In genomic region chr1:161038523-161039153, GRCh38 we compare ENCODE assay signal across 8 cellular contexts. TPM values are rescaled to one million over a fixed set of nuclear protein-coding genes. Genes with fewer than 3 reads are reported as not detected.
DNase-seq lines count a peak whose midpoint lies in the region; ATAC-seq and TF ChIP-seq lines count a peak whose summit lies in the region.

Gene TSTD1, minus strand, starts transcription at chr1:161038964. Its CDS starts 75 bp downstream, at chr1:161038889.

- peaks cover 15 to 29% of the 10 kb centered on the region in 2 donors for H3K36me3 ChIP-seq in esophagus (ENCODE audit: control insufficient read depth in 2 of 2, insufficient read depth in 2 of 2, low read length in 1 of 2)
- peaks cover 19% of the 10 kb centered on the region for H3K36me3 ChIP-seq in neural cell (ENCODE audit: insufficient read depth, low read length)

- H3K79me2 ChIP-seq in neural cell (replicated peaks; ENCODE audit: insufficient read depth, low read length): peaks cover 9% of the 10 kb centered on the region

- TF ChIP-seq CTCF in neural cell (IDR thresholded peaks at IDR 0.05; ENCODE audit: poor library complexity, severe bottlenecking): no peak

- no peak within 1 kb of the TSS for H2AFZ ChIP-seq in neural cell (ENCODE audit: low read depth, low read length)

- H3K27me3 ChIP-seq in esophagus (ENCODE audit: control insufficient read depth in 1 of 2, insufficient read depth in 2 of 2, low read length in 2 of 2) (no peaks in the 10 kb centered on the region), neural cell (ENCODE audit: insufficient read depth, low read depth, low read length) (no peaks in the 10 kb centered on the region)

- TF ChIP-seq RAD21 in neural cell (conservative IDR thresholded peaks at IDR 0.05): no peak

- no peak within 1 kb of the TSS for H3K4me2 ChIP-seq in neural cell (ENCODE audit: low read length)

- WGBS in esophagus, 2 donors: 18 to 20% methylated on average over 49 to 54 of the region's 54 CpGs

- H3K9me3 ChIP-seq in esophagus (ENCODE audit: control insufficient read depth in 2 of 2, insufficient read depth in 1 of 2, low read depth in 1 of 2, low read length in 1 of 2) (no peaks in the 10 kb centered on the region), neural cell (ENCODE audit: low read length) (no peaks in the 10 kb centered on the region)

- H3K4me1 ChIP-seq in esophagus (ENCODE audit: control insufficient read depth in 2 of 2, insufficient read depth in 2 of 2, low read length in 1 of 2): peaks cover 0 to 5% of the 10 kb centered on the region in 2 donors

- no peaks in the 10 kb centered on the region for H4K20me1 ChIP-seq in neural cell (ENCODE audit: insufficient read depth)

- H3F3A ChIP-seq in neural cell (ENCODE audit: insufficient read depth, low read length, poor library complexity, severe bottlenecking): peaks cover 5% of the 10 kb centered on the region

- peak within 1 kb of the TSS; percentile 58 for H3K9ac ChIP-seq in neural cell (ENCODE audit: low read length)

- peak within 1 kb of the TSS; percentile 68 to 88 for H3K4me3 ChIP-seq in esophagus (ENCODE audit: low read depth in 1 of 2, low read length in 2 of 2)
- H3K4me3 ChIP-seq in neural cell (ENCODE audit: low read length): peak within 1 kb of the TSS; percentile 69

- no peak for TF ChIP-seq EP300 in neural cell (conservative IDR thresholded peaks at IDR 0.05; ENCODE audit: poor library complexity, severe bottlenecking)

- DNase-seq in NCI-H510A treated with DMSO at 0.1 percent for 48 hours (lab: John Stamatoyannopoulos, UW) (peak; percentile 78), pons (ENCODE audit: low spot score) (no peak)
- DNase-seq in activated CD8-positive, alpha-beta memory T cell treated with anti-CD3 and anti-CD28 coated beads, Interleukin-2, amount 50 U/mL, for 48 hours: peak; percentile 90
- DNase-seq in stimulated activated naive CD8-positive, alpha-beta T cell treated with anti-CD3 and anti-CD28 coated beads, Interleukin-15, Interleukin-2, amounts not matched to agents 100 U/mL and 50 U/mL, for 24 hours: peak; percentile 88

- no peaks in the 10 kb centered on the region for H3K9me2 ChIP-seq in neural cell (ENCODE audit: insufficient read depth, low read length)

- peak within 1 kb of the TSS; percentile 89 to 90 for H3K27ac ChIP-seq in esophagus (ENCODE audit: low read depth in 2 of 2, low read length in 1 of 2)
- H3K27ac ChIP-seq in neural cell (ENCODE audit: low read length): peak within 1 kb of the TSS; percentile 31

- ATAC-seq in GM18867 (IDR thresholded peaks at IDR 0.05; ENCODE audit: unreplicated experiment) (peak; percentile 87), HG03095 (IDR thresholded peaks at IDR 0.05; ENCODE audit: unreplicated experiment) (peak; percentile 75)
- peak; percentile 89 for ATAC-seq in stimulated activated naive CD8-positive, alpha-beta T cell treated with anti-CD3 and anti-CD28 coated beads, Interleukin-15, Interleukin-2, amounts not matched to agents 100 U/mL and 50 U/mL, for 24 hours

TF ChIP-seq in neural cell, 6 proteins besides CTCF, POLR2A, EP300 and RAD21:
- TF ChIP-seq EZH2 (IDR thresholded peaks at IDR 0.05; ENCODE audit: borderline replicate concordance, insufficient read depth, low read length, poor library complexity, severe bottlenecking): no peak
- TF ChIP-seq SMC3 (conservative IDR thresholded peaks at IDR 0.05; ENCODE audit: poor library complexity): no peak
- TF ChIP-seq REST (IDR thresholded peaks at IDR 0.05; ENCODE audit: borderline replicate concordance): no peak
- TF ChIP-seq POLR2AphosphoS5 (IDR thresholded peaks at IDR 0.05): no peak
- TF ChIP-seq TAF1 (IDR thresholded peaks at IDR 0.05; ENCODE audit: low read depth): no peak
- TF ChIP-seq MXI1 (conservative IDR thresholded peaks at IDR 0.05; ENCODE audit: poor library complexity, severe bottlenecking): no peak

RNA-seq across cellular contexts. Expression of gene TSTD1, which starts in this region (rescaled TPM):
- polyA plus RNA-seq in esophagus (100 to 1,000 TPM in 1 of 2 donors, 10 to 100 TPM in 1; 92.4 to 117 TPM), neural cell (59.6 and 63.5 TPM in 2 replicates)
- polyA minus RNA-seq in neural cell: 13.3 and 18.7 TPM in 2 replicates
